1 cellular context compared by ENCODE assay signal in genomic region chr5:124701873-124702272, GRCh38.
TF ChIP-seq lines count a peak whose summit lies in the region.

No MANE protein-coding gene starts in this region.

TF ChIP-seq in GM12878, 131 proteins besides CTCF, POLR2A, EP300 and RAD21 (continued from another document):
- TF ChIP-seq ZBTB40 (IDR thresholded peaks at IDR 0.05; ENCODE audit: borderline replicate concordance) (no peak), CHD4 (IDR thresholded peaks at IDR 0.05) (no peak), SIN3A (IDR thresholded peaks at IDR 0.05; ENCODE audit: low read depth, low read length) (no peak)
